Comparison of ENCODE assay signal across 1 cellular context in the genomic region with DNA sequence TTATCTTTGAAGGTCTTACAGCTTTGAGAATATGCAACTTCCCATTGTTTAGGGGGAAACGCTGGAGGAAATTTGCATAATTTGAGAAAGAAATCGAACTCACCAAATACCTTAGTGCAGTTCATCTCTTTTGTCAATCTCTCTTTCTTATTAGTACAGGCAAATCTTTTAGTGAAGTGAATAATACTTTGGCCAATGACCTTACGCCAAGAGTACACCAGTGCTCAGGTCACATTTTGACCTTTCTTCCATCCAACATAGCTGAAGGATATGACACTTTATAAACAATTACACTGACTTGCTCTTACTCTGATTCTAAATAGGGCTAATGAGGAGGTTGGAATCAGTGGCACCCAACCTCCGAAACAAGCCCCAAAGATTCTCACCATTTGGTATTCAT.
TF ChIP-seq lines count a peak whose summit lies in the region.

No MANE protein-coding gene starts in this region.

TF ChIP-seq in HepG2, 621 proteins besides CTCF, POLR2A, EP300 and RAD21 (continued from another document):
- TF ChIP-seq, protein P1, sequence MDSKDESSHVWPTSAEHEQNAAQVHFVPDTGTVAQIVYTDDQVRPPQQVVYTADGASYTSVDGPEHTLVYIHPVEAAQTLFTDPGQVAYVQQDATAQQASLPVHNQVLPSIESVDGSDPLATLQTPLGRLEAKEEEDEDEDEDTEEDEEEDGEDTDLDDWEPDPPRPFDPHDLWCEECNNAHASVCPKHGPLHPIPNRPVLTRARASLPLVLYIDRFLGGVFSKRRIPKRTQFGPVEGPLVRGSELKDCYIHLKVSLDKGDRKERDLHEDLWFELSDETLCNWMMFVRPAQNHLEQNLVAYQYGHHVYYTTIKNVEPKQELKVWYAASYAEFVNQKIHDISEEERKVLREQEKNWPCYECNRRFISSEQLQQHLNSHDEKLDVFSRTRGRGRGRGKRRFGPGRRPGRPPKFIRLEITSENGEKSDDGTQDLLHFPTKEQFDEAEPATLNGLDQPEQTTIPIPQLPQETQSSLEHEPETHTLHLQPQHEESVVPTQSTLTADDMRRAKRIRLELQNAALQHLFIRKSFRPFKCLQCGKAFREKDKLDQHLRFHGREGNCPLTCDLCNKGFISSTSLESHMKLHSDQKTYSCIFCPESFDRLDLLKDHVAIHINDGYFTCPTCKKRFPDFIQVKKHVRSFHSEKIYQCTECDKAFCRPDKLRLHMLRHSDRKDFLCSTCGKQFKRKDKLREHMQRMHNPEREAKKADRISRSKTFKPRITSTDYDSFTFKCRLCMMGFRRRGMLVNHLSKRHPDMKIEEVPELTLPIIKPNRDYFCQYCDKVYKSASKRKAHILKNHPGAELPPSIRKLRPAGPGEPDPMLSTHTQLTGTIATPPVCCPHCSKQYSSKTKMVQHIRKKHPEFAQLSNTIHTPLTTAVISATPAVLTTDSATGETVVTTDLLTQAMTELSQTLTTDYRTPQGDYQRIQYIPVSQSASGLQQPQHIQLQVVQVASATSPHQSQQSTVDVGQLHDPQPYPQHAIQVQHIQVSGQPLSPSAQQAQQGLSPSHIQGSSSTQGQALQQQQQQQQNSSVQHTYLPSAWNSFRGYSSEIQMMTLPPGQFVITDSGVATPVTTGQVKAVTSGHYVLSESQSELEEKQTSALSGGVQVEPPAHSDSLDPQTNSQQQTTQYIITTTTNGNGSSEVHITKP (CRISPR knock-in tag; IDR thresholded peaks at IDR 0.05; ENCODE audit: low read depth): no peak
- TF ChIP-seq NFIC (IDR thresholded peaks at IDR 0.05; ENCODE audit: low read length) (peak; percentile 9; the same call in 1 of the 2 replicates), ZNF124 (CRISPR knock-in tag; IDR thresholded peaks at IDR 0.05) (0 out of 2 replicates have a peak, but pooled peaks have one; percentile 10), MED13 (CRISPR knock-in tag; IDR thresholded peaks at IDR 0.05) (no peak), FOXC1 (CRISPR knock-in tag; IDR thresholded peaks at IDR 0.05; ENCODE audit: borderline replicate concordance) (no peak), MEIS1 (CRISPR knock-in tag; IDR thresholded peaks at IDR 0.05; ENCODE audit: borderline replicate concordance) (no peak), ARHGAP35 (CRISPR knock-in tag; IDR thresholded peaks at IDR 0.05; ENCODE audit: borderline replicate concordance) (no peak), ZKSCAN1 (IDR thresholded peaks at IDR 0.05; ENCODE audit: low read length) (no peak)
- TF ChIP-seq, protein P2, sequence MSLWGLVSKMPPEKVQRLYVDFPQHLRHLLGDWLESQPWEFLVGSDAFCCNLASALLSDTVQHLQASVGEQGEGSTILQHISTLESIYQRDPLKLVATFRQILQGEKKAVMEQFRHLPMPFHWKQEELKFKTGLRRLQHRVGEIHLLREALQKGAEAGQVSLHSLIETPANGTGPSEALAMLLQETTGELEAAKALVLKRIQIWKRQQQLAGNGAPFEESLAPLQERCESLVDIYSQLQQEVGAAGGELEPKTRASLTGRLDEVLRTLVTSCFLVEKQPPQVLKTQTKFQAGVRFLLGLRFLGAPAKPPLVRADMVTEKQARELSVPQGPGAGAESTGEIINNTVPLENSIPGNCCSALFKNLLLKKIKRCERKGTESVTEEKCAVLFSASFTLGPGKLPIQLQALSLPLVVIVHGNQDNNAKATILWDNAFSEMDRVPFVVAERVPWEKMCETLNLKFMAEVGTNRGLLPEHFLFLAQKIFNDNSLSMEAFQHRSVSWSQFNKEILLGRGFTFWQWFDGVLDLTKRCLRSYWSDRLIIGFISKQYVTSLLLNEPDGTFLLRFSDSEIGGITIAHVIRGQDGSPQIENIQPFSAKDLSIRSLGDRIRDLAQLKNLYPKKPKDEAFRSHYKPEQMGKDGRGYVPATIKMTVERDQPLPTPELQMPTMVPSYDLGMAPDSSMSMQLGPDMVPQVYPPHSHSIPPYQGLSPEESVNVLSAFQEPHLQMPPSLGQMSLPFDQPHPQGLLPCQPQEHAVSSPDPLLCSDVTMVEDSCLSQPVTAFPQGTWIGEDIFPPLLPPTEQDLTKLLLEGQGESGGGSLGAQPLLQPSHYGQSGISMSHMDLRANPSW (CRISPR knock-in tag; IDR thresholded peaks at IDR 0.05; ENCODE audit: borderline replicate concordance): no peak
